1 cellular context compared by ENCODE assay signal in the genomic region with DNA sequence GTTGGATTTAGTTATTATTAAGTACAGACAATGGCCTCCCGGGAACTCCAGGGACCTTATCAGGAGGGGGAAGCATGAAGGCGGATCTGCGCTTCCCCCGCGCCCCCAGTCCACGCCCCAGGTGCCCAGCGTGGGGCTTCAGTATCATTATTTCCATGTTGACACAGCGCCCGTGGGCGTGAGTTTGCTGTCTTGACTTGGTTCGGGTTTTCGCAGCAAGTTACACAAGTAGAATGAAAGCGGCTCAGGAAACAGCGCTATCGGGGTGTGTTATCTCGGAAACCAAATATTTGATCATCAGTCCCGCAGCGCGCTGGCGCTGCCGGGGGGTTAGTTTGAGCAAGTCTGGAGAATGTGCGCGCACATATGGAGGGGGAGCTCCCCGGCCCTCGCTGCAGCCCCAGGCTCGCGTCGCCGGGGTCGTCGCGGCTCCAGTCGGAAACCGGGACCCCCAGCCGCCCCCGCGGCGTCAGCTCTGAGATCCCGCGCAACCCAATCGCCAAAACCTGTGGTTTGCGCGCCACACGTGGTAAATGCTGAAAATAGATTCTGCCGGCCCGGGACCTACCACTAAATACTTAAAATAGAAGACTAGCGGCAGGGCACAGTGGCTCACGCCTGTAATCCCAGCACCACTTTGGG.
TF ChIP-seq lines count a peak whose summit lies in the region.

No MANE protein-coding gene starts in this region.

TF ChIP-seq in WTC11, 78 proteins besides CTCF, POLR2A, EP300 and RAD21 (continued from another document):
- TF ChIP-seq, protein P1, sequence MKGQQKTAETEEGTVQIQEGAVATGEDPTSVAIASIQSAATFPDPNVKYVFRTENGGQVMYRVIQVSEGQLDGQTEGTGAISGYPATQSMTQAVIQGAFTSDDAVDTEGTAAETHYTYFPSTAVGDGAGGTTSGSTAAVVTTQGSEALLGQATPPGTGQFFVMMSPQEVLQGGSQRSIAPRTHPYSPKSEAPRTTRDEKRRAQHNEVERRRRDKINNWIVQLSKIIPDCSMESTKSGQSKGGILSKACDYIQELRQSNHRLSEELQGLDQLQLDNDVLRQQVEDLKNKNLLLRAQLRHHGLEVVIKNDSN (CRISPR knock-in tag; IDR thresholded peaks at IDR 0.05) = no peak
- TF ChIP-seq, protein P2, sequence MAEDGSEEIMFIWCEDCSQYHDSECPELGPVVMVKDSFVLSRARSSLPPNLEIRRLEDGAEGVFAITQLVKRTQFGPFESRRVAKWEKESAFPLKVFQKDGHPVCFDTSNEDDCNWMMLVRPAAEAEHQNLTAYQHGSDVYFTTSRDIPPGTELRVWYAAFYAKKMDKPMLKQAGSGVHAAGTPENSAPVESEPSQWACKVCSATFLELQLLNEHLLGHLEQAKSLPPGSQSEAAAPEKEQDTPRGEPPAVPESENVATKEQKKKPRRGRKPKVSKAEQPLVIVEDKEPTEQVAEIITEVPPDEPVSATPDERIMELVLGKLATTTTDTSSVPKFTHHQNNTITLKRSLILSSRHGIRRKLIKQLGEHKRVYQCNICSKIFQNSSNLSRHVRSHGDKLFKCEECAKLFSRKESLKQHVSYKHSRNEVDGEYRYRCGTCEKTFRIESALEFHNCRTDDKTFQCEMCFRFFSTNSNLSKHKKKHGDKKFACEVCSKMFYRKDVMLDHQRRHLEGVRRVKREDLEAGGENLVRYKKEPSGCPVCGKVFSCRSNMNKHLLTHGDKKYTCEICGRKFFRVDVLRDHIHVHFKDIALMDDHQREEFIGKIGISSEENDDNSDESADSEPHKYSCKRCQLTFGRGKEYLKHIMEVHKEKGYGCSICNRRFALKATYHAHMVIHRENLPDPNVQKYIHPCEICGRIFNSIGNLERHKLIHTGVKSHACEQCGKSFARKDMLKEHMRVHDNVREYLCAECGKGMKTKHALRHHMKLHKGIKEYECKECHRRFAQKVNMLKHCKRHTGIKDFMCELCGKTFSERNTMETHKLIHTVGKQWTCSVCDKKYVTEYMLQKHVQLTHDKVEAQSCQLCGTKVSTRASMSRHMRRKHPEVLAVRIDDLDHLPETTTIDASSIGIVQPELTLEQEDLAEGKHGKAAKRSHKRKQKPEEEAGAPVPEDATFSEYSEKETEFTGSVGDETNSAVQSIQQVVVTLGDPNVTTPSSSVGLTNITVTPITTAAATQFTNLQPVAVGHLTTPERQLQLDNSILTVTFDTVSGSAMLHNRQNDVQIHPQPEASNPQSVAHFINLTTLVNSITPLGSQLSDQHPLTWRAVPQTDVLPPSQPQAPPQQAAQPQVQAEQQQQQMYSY (CRISPR knock-in tag; IDR thresholded peaks at IDR 0.05) = no peak
- no peak for TF ChIP-seq GTF2I (CRISPR knock-in tag; conservative IDR thresholded peaks at IDR 0.05)
- TF ChIP-seq ZNF416 (CRISPR knock-in tag; IDR thresholded peaks at IDR 0.05) = no peak
- TF ChIP-seq KAT7 (CRISPR knock-in tag; IDR thresholded peaks at IDR 0.05; ENCODE audit: borderline replicate concordance) = no peak
- no peak for TF ChIP-seq GABPB1 (CRISPR knock-in tag; IDR thresholded peaks at IDR 0.05)
TF ChIP-seq in WTC11: peak in this region for 0.
